In genomic region chr6:33677689-33678088, GRCh38 we compare ENCODE assay signal across 37 cellular contexts. TPM values are rescaled to one million over a fixed set of nuclear protein-coding genes. Genes with fewer than 3 reads are reported as not detected.
DNase-seq lines count a peak whose midpoint lies in the region; ATAC-seq, FAIRE-seq and TF ChIP-seq lines count a peak whose summit lies in the region.
"Had no signal": no experiment of that assay in that cellular context is flagged by ENCODE, and none has a peak within 500 bp of the region (broad histone marks: within the 10 kb centered on the region; RNA-seq: fewer than 3 reads in every experiment).

No MANE protein-coding gene starts in this region.

- H3K9me3 Mint-ChIP-seq in memory B cell = no peaks in the 10 kb centered on the region
- H3K9me3 Mint-ChIP-seq: activated CD4-positive, alpha-beta memory T cell treated with anti-CD3 and anti-CD28 coated beads for 36 hours; activated naive CD4-positive, alpha-beta T cell treated with anti-CD3 and anti-CD28 coated beads, Interleukin-2, amount 50 U/mL, for 72 hours; GM23338; T-helper 2 cell treated with Interferon-gamma antibody and Interleukin-4, amounts not matched to agents 5 μg/mL and 100 μg/mL, for 36 hours had no signal

- peaks cover 14% of the 10 kb centered on the region; the same call in 1 of the 2 replicates for H3F3A ChIP-seq in PC-9 (ENCODE audit: insufficient read depth, low read depth)

- ATAC-seq in K562 (no peak), memory B cell (ENCODE audit: low read depth) (no peak), HG03025 (IDR thresholded peaks at IDR 0.05; ENCODE audit: low FRiP score, unreplicated experiment) (no peak), HG03135 (IDR thresholded peaks at IDR 0.05; ENCODE audit: unreplicated experiment) (no peak)
- ATAC-seq: activated naive CD4-positive, alpha-beta T cell treated with anti-CD3 and anti-CD28 coated beads, Interleukin-2, amount 50 U/mL, for 72 hours; GM23338; left lung had no signal

- WGBS in K562 (ENCODE audit: insufficient coverage, low coverage, missing lambda C conversion rate) = 100% methylated on average over 2 of the region's 2 CpGs

- TF ChIP-seq RAD21 in K562 (CRISPR knock-in tag; conservative IDR thresholded peaks at IDR 0.05 in 1 of 2, IDR thresholded peaks at IDR 0.05 in 1 of 2) = no peak

- H3K27ac Mint-ChIP-seq in memory B cell = peak overlapping the region; percentile 22
- H3K27ac Mint-ChIP-seq: activated CD4-positive, alpha-beta memory T cell treated with anti-CD3 and anti-CD28 coated beads for 36 hours; GM23338; T-helper 2 cell treated with Interferon-gamma antibody and Interleukin-4, amounts not matched to agents 5 μg/mL and 100 μg/mL, for 36 hours had no signal

- CTCF ChIA-PET in HEK293 (lab: Yijun Ruan, JAX) (no interaction called here), K562 (lab: Yijun Ruan, JAX; ENCODE audit: low intra/inter-chr PET ratio) (no interaction called here), PC-9 (lab: Charles Lee) (no interaction called here)

- 0 out of 22 replicates have a peak, but pooled peaks cover 0 to 5% (median 0%) of the 10 kb centered on the region in 11 experiments for H3K27me3 ChIP-seq in BLaER1 treated with 17β-estradiol and CSF1 and Interleukin-3, amounts not matched to agents 10 nM and 100 nM
- no peaks in the 10 kb centered on the region for H3K27me3 ChIP-seq in K562 (ENCODE audit: control insufficient read depth in 2 of 2, insufficient read depth in 2 of 2, low read length in 2 of 2)
- H3K27me3 ChIP-seq in PC-9 (ENCODE audit: insufficient read depth, low read depth) = no peaks in the 10 kb centered on the region
- H3K27me3 ChIP-seq: BE2C, breast epithelium, left lung, right atrium auricular region, stomach had no signal

- peaks cover 0 to 9% (median 0%) of the 10 kb centered on the region in 11 experiments; a peak in 2 of 22 replicates for H4K20me1 ChIP-seq in BLaER1 treated with 17β-estradiol and CSF1 and Interleukin-3, amounts not matched to agents 10 nM and 100 nM
- 0 out of 2 replicates have a peak, but pooled peaks cover 3% of the 10 kb centered on the region for H4K20me1 ChIP-seq in K562 (replicated peaks; ENCODE audit: control insufficient read depth, insufficient read depth, low read length)
- H4K20me1 ChIP-seq in PC-9 (ENCODE audit: insufficient read depth) = no peaks in the 10 kb centered on the region

- peaks cover 41% of the 10 kb centered on the region for H3K36me3 Mint-ChIP-seq in memory B cell

- peaks cover 0 to 77% (median 55%) of the 10 kb centered on the region in 11 experiments; a peak in 16 of 22 replicates for H3K36me3 ChIP-seq in BLaER1 treated with 17β-estradiol and CSF1 and Interleukin-3, amounts not matched to agents 10 nM and 100 nM
- H3K36me3 ChIP-seq in HEK293 (ENCODE audit: control insufficient read depth in 2 of 2, insufficient read depth in 1 of 2, low read length in 2 of 2) = peaks cover 6 to 46% of the 10 kb centered on the region in 2 experiments; a peak in 2 of 3 replicates
- peaks cover 92% of the 10 kb centered on the region; the same call in 2 of the 3 replicates for H3K36me3 ChIP-seq in K562 (ENCODE audit: control insufficient read depth, insufficient read depth, low read length)
- H3K36me3 ChIP-seq in PC-9 (ENCODE audit: low read depth) = peaks cover 30% of the 10 kb centered on the region
- H3K36me3 ChIP-seq: BE2C had no signal

- no peaks in the 10 kb centered on the region for H3K27me3 Mint-ChIP-seq in memory B cell
- H3K27me3 Mint-ChIP-seq: activated CD4-positive, alpha-beta memory T cell treated with anti-CD3 and anti-CD28 coated beads for 36 hours had no signal

- H3K4me2 ChIP-seq in BLaER1 treated with 17β-estradiol and CSF1 and Interleukin-3, amounts not matched to agents 10 nM and 100 nM = peak overlapping the region; percentile 57 to 91 (median 81); a peak in 20 of 22 replicates
- no peak overlapping the region for H3K4me2 ChIP-seq in K562 (ENCODE audit: insufficient read depth, low read length)
- no peak overlapping the region for H3K4me2 ChIP-seq in PC-9
- H3K4me2 ChIP-seq: GM23338, KMS-11, smooth muscle cell had no signal

- H3K9me1 ChIP-seq in K562 (ENCODE audit: control insufficient read depth, insufficient read depth, low read length) = no peaks in the 10 kb centered on the region

- intact Hi-C loops in K562 (cut with micrococcal nuclease) (no loop called here), PC-9 (cut with micrococcal nuclease; ENCODE audit: unreplicated experiment) (no loop called here)

- no peak for TF ChIP-seq EP300 in K562 (IDR thresholded peaks at IDR 0.05; ENCODE audit: low read length)

- peak overlapping the region in 2 of 11 experiments; percentile 25 to 62; a peak in 2 of 22 replicates for H3K27ac ChIP-seq in BLaER1 treated with 17β-estradiol and CSF1 and Interleukin-3, amounts not matched to agents 10 nM and 100 nM
- H3K27ac ChIP-seq in HEK293 (ENCODE audit: extremely low read depth, low read depth, low read length) (no peak overlapping the region), K562 (ENCODE audit: extremely low read depth, low read depth, low read length) (no peak overlapping the region), PC-9 (no peak overlapping the region)
- H3K27ac ChIP-seq: epithelial cell of prostate, KMS-11, left lung, right atrium auricular region, stomach had no signal

- no peaks in the 10 kb centered on the region for H3K9me2 ChIP-seq in PC-9 (ENCODE audit: insufficient read depth)

- no peaks in the 10 kb centered on the region for H3K79me2 ChIP-seq in K562 (ENCODE audit: control insufficient read depth, insufficient read depth, low read length)
- no peaks in the 10 kb centered on the region for H3K79me2 ChIP-seq in PC-9 (ENCODE audit: low read depth)

- TF ChIP-seq POLR2A in K562 (conservative IDR thresholded peaks at IDR 0.05) = no peak

- H3K4me1 Mint-ChIP-seq in memory B cell = peaks cover 8% of the 10 kb centered on the region
- H3K4me1 Mint-ChIP-seq: GM23338 had no signal

- no peak overlapping the region for H3K4me3 ChIP-seq in BLaER1 treated with 17β-estradiol and CSF1 and Interleukin-3, amounts not matched to agents 10 nM and 100 nM
- no peak overlapping the region for H3K4me3 ChIP-seq in HEK293 (ENCODE audit: low read depth, low read length)
- no peak overlapping the region for H3K4me3 ChIP-seq in K562
- no peak overlapping the region for H3K4me3 ChIP-seq in PC-9
- H3K4me3 ChIP-seq: breast epithelium, coronary artery, GM23338, left lung, right atrium auricular region, smooth muscle cell, stomach had no signal

- H3K4me3 Mint-ChIP-seq in memory B cell = no peak overlapping the region
- H3K4me3 Mint-ChIP-seq: activated CD4-positive, alpha-beta memory T cell treated with anti-CD3 and anti-CD28 coated beads for 36 hours; GM23338; T-helper 2 cell treated with Interferon-gamma antibody and Interleukin-4, amounts not matched to agents 5 μg/mL and 100 μg/mL, for 36 hours had no signal

- FAIRE-seq in K562 (lab: Jason Lieb, UNC) = no peak
- FAIRE-seq: HTR-8/SVneo, islet of Langerhans, urothelium cell line had no signal

- POLR2A ChIA-PET in HEK293 (lab: Yijun Ruan, JAX) = no interaction called here
- POLR2A ChIA-PET in K562 (lab: Yijun Ruan, JAX) = interaction anchor here (0.6 kb wide), 1 partner anchor 16 kb away, joined by 4 read pairs; no protein-coding TSS in a partner anchor
- POLR2A ChIA-PET in PC-9 (lab: Charles Lee; ENCODE audit: unreplicated experiment) = no interaction called here

- no peak for DNase-seq in K562 (ENCODE audit: extremely low read depth in 1 of 4, low spot score in 3 of 4)
- no peak for DNase-seq in memory B cell (ENCODE audit: low spot score in 2 of 2)
- DNase-seq in PC-9 = no peak
- DNase-seq: activated CD4-positive, alpha-beta memory T cell treated with anti-CD3 and anti-CD28 coated beads for 36 hours; activated CD4-positive, alpha-beta T cell treated with anti-CD3 and anti-CD28 coated beads for 1 hour; activated effector memory CD4-positive, alpha-beta T cell treated with Interleukin-2 at 50 U/mL for 16 hours; amygdala; BE2C; Calu3; DMS79 treated with DMSO at 0.1 percent for 48 hours; effector CD8-positive, alpha-beta T cell; GF-D8; head of caudate nucleus; left lung; NCI-H1930; NCI-H524 treated with DMSO at 0.1 percent for 48 hours; OCI-M1; posterior cingulate gyrus; SHP77; stimulated activated CD4-positive, alpha-beta T cell treated with anti-CD3 and anti-CD28 coated beads, Interleukin-1b, Interleukin-23, amount 100 ng/mL, for 48 hours; stomach had no signal

- H2AFZ ChIP-seq in K562 (ENCODE audit: low read depth, low read length) = no peak overlapping the region
- H2AFZ ChIP-seq in PC-9 = no peak overlapping the region
- H2AFZ ChIP-seq: GM23338 had no signal

- H3K9ac ChIP-seq in BLaER1 treated with 17β-estradiol and CSF1 and Interleukin-3, amounts not matched to agents 10 nM and 100 nM = no peak overlapping the region
- no peak overlapping the region for H3K9ac ChIP-seq in K562 (ENCODE audit: insufficient read depth in 1 of 2, low read depth in 2 of 2, low read length in 2 of 2)
- H3K9ac ChIP-seq: KMS-11 had no signal

- no peaks in the 10 kb centered on the region for H3K9me3 ChIP-seq in BLaER1 treated with 17β-estradiol and CSF1 and Interleukin-3, amounts not matched to agents 10 nM and 100 nM (replicated peaks in 1 of 11)
- H3K9me3 ChIP-seq in HEK293 (ENCODE audit: control insufficient read depth, insufficient read depth, low read depth, low read length) (no peaks in the 10 kb centered on the region), K562 (replicated peaks; ENCODE audit: control insufficient read depth, insufficient read depth, low read depth, low read length) (no peaks in the 10 kb centered on the region), PC-9 (ENCODE audit: insufficient read depth, low read depth) (no peaks in the 10 kb centered on the region)
- H3K9me3 ChIP-seq: BE2C, breast epithelium, left lung, right atrium auricular region, stomach had no signal

- in situ Hi-C loops in K562 (cut with MboI) = no loop called here

- BruUV-seq in K562 (replicated peaks; lab: Mats Ljungman, UMichigan) (no TSS peak), PC-9 (replicated peaks; lab: Mats Ljungman, UMichigan) (no TSS peak)

- no peak for TF ChIP-seq CTCF in HEK293 (tag by site-specific recombination; IDR thresholded peaks at IDR 0.05)
- TF ChIP-seq CTCF in K562 (IDR thresholded peaks at IDR 0.05 in 2 of 3, conservative IDR thresholded peaks at IDR 0.05 in 1 of 3; ENCODE audit: insufficient read depth in 2 of 3, low read depth in 1 of 3, low read length in 3 of 3) = no peak
- no peak for TF ChIP-seq CTCF in PC-9 (conservative IDR thresholded peaks at IDR 0.05)

- peaks cover 67 to 93% (median 84%) of the 10 kb centered on the region in 10 experiments for H3K4me1 ChIP-seq in BLaER1 treated with 17β-estradiol and CSF1 and Interleukin-3, amounts not matched to agents 10 nM and 100 nM
- H3K4me1 ChIP-seq in HEK293 (ENCODE audit: control insufficient read depth, insufficient read depth, low read length) = no peaks in the 10 kb centered on the region
- peaks cover 0 to 3% of the 10 kb centered on the region in 2 experiments; a peak in 1 of 5 replicates for H3K4me1 ChIP-seq in K562 (replicated peaks in 1 of 2; ENCODE audit: control insufficient read depth in 2 of 2, insufficient read depth in 2 of 2, low read length in 2 of 2)
- H3K4me1 ChIP-seq in PC-9 (replicated peaks; ENCODE audit: insufficient read depth) = peaks cover 9% of the 10 kb centered on the region
- H3K4me1 ChIP-seq: breast epithelium, right atrium auricular region had no signal

RNA-seq across cellular contexts. Expression of gene UQCC2, which starts 33.8 kb away (rescaled TPM):
- 19.9 and 36.1 TPM in 2 replicates for total RNA-seq in K562 (2011; cell fraction: chromatin; rRNA removed; ENCODE audit: low replicate concordance)
- 29.5 and 31.9 TPM in 2 replicates for total RNA-seq in K562 (2011; cell fraction: nucleolus; rRNA removed)
- 27.8 and 33.5 TPM in 2 replicates for total RNA-seq in K562 (2011; cell fraction: nucleoplasm; rRNA removed)
- 63.3 and 92.9 TPM in 2 replicates for total RNA-seq in K562 (2014; rRNA removed)
- 140 and 158 TPM in 2 replicates for total RNA-seq in K562 (2014; rRNA removed; fragmentation: Illumina TruSeq; extraction: Trizol)
- 113 and 133 TPM in 2 replicates for total RNA-seq in K562 (2015; rRNA removed; fragmentation: Illumina TruSeq; extraction: Trizol)
- total RNA-seq in K562 (2021) = 161 and 179 TPM in 2 replicates
- 128 and 161 TPM in 2 replicates for polyA plus RNA-seq in K562 (2011; rRNA removed)
- 49.2 and 81.5 TPM in 2 replicates for polyA plus RNA-seq in K562 (2011; cell fraction: cytosol; rRNA removed)
- polyA plus RNA-seq in K562 (2011; cell fraction: nucleus; rRNA removed) = 67.5 and 72.8 TPM in 2 replicates
- polyA plus RNA-seq in K562 (2012) = 166 and 322 TPM in 2 replicates
- polyA plus RNA-seq in K562 (2014; fragmentation: Illumina TruSeq; extraction: Trizol) = 110 and 119 TPM in 2 replicates
- polyA plus RNA-seq in K562 (2014; fragmentation: Nextera tagmentation; extraction: Ambion mirVana) = 100 to 1,000 TPM; 832 to 927 TPM
- 58.5 and 98.3 TPM in 2 replicates for polyA plus RNA-seq in K562 (2014; rRNA removed)
- 17.7 and 23.0 TPM in 2 replicates for polyA minus RNA-seq in K562 (2011; rRNA and poly(A)+ RNA removed)
- 19.1 and 24.0 TPM in 2 replicates for polyA minus RNA-seq in K562 (2011; cell fraction: cytosol; rRNA and poly(A)+ RNA removed)
- 17.8 and 17.9 TPM in 2 replicates for polyA minus RNA-seq in K562 (2011; cell fraction: nucleus; rRNA and poly(A)+ RNA removed)
- total RNA-seq in PC-9 (2021) = 71.2 and 72.9 TPM in 2 replicates

RNA-seq across cellular contexts. Expression of gene ITPR3, which starts 56.6 kb away (rescaled TPM):
- total RNA-seq in K562 (2011; cell fraction: chromatin; rRNA removed; ENCODE audit: low replicate concordance) = 128 and 310 TPM in 2 replicates
- total RNA-seq in K562 (2011; cell fraction: nucleolus; rRNA removed) = 120 and 148 TPM in 2 replicates
- total RNA-seq in K562 (2011; cell fraction: nucleoplasm; rRNA removed) = 89.0 and 102 TPM in 2 replicates
- 13.2 and 17.2 TPM in 2 replicates for total RNA-seq in K562 (2014; rRNA removed)
- total RNA-seq in K562 (2014; rRNA removed; fragmentation: Illumina TruSeq; extraction: Trizol) = 4.9 and 7.0 TPM in 2 replicates
- total RNA-seq in K562 (2015; rRNA removed; fragmentation: Illumina TruSeq; extraction: Trizol) = 7.0 and 7.7 TPM in 2 replicates
- total RNA-seq in K562 (2021) = 31.2 and 35.7 TPM in 2 replicates
- polyA plus RNA-seq in K562 (2011; rRNA removed) = 14.7 and 22.4 TPM in 2 replicates
- 15.6 and 18.8 TPM in 2 replicates for polyA plus RNA-seq in K562 (2011; cell fraction: cytosol; rRNA removed)
- 187 and 251 TPM in 2 replicates for polyA plus RNA-seq in K562 (2011; cell fraction: nucleus; rRNA removed)
- polyA plus RNA-seq in K562 (2012) = 14.4 and 17.4 TPM in 2 replicates
- polyA plus RNA-seq in K562 (2014; fragmentation: Illumina TruSeq; extraction: Trizol) = 20.5 and 22.0 TPM in 2 replicates
- under 1 TPM; 0.39 to 0.73 TPM for polyA plus RNA-seq in K562 (2014; fragmentation: Nextera tagmentation; extraction: Ambion mirVana)
- 20.9 and 23.7 TPM in 2 replicates for polyA plus RNA-seq in K562 (2014; rRNA removed)
- polyA minus RNA-seq in K562 (2011; rRNA and poly(A)+ RNA removed) = 18.8 and 19.6 TPM in 2 replicates
- polyA minus RNA-seq in K562 (2011; cell fraction: cytosol; rRNA and poly(A)+ RNA removed) = 19.1 and 27.6 TPM in 2 replicates
- 48.7 and 51.2 TPM in 2 replicates for polyA minus RNA-seq in K562 (2011; cell fraction: nucleus; rRNA and poly(A)+ RNA removed)
- 78.3 and 86.9 TPM in 2 replicates for total RNA-seq in PC-9 (2021)

Comparison
In these comparisons a context has a peak if more than half of its experiments do, and no peak if none do; other contexts are left out.
1. H3K4me2 ChIP-seq: peak in BLaER1 treated with 17β-estradiol and CSF1 and Interleukin-3, amounts not matched to agents 10 nM and 100 nM (11 of 11); none in K562 (single experiment) and PC-9 (single experiment).